Comparison of ENCODE assay signal across 16 cellular contexts in the genomic region with DNA sequence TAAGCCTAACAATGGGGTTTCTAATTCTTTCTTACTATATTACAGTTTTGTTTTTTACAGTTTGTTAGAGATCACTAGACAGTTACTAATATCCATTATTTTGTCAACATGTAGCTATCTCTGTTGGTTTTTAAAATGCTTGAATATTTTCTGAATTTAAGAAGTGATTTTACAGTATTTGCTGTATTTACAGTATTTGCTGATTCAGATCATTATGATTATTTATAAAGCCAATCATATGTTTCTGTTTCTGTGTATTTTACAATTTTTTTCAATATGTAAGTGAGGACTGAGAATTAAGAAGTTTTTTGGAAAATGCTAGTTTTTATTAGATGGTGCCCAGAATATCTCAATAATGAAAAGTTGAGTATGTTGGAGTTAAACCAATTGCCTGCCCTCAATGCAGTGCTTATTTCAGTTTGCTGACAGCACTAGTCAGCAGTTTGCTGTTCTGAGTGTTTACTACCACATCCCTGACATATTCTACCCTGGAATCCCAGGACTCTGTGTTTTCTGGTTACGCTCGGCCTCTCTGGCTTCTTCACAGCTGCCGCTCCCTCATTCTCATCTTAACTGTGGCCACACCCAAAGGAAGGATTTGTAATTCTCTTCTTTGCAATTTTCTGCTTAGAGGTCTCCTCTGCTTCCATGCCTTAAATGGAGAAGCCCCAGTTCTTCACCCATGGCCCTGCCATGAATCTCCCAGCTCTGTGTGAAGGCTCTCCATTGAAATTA.
DNase-seq lines count a peak whose midpoint lies in the region; ATAC-seq and TF ChIP-seq lines count a peak whose summit lies in the region.
"Had no signal": no experiment of that assay in that cellular context is flagged by ENCODE, and none has a peak within 500 bp of the region (broad histone marks: within the 10 kb centered on the region; RNA-seq: fewer than 3 reads in every experiment).

No MANE protein-coding gene starts in this region.

- 73 to 87% (median 75%) methylated on average over 3 of the region's 3 CpGs for WGBS in stomach, 5 donors

- H3K4me1 ChIP-seq in stomach: no peaks in the 10 kb centered on the region
- no peaks in the 10 kb centered on the region for H3K4me1 ChIP-seq in colonic mucosa

- TF ChIP-seq CTCF in CD14-positive monocyte (IDR thresholded peaks at IDR 0.05): no peak
- TF ChIP-seq CTCF in osteocyte (IDR thresholded peaks at IDR 0.05): no peak
- no peak for TF ChIP-seq CTCF in stomach (IDR thresholded peaks at IDR 0.05)
- TF ChIP-seq CTCF in colonic mucosa (IDR thresholded peaks at IDR 0.05): no peak

- no peaks in the 10 kb centered on the region for H3K27me3 Mint-ChIP-seq in CD14-positive monocyte (ENCODE audit: low read depth in 3 of 3)
- H3K27me3 Mint-ChIP-seq in osteocyte (ENCODE audit: unreplicated experiment): no peaks in the 10 kb centered on the region

- H3K27ac Mint-ChIP-seq in CD14-positive monocyte: peak overlapping the region; percentile 81 to 94 (median 87)
- peak overlapping the region; percentile 25 for H3K27ac Mint-ChIP-seq in osteocyte (ENCODE audit: unreplicated experiment)
- H3K27ac Mint-ChIP-seq: T-helper 2 cell treated with Interferon-gamma antibody and Interleukin-4, amounts not matched to agents 5 μg/mL and 100 μg/mL, for 36 hours had no signal

- H3K4me1 Mint-ChIP-seq in CD14-positive monocyte: peaks cover 87% of the 10 kb centered on the region
- peaks cover 23% of the 10 kb centered on the region for H3K4me1 Mint-ChIP-seq in osteocyte (ENCODE audit: unreplicated experiment)

- H3K27ac ChIP-seq in stomach (no peak overlapping the region), colonic mucosa (no peak overlapping the region)

- H3K4me3 ChIP-seq in stomach: no peak overlapping the region
- no peak overlapping the region for H3K4me3 ChIP-seq in colonic mucosa
- H3K4me3 ChIP-seq: spleen had no signal

- DNase-seq in CD14-positive monocyte (ENCODE audit: low spot score) (no peak), LHCN-M2 (ENCODE audit: low read depth) (peak; percentile 81), osteocyte (ENCODE audit: extremely low spot score, unreplicated experiment) (no peak), stomach (no peak), colonic mucosa (no peak)
- DNase-seq: activated CD4-positive, alpha-beta T cell treated with anti-CD3 and anti-CD28 coated beads, Interleukin-2, amount 10 ng/mL, durations not matched to agents 7 days and 5 days; activated T-cell treated with anti-CD3 and anti-CD28 coated beads, Interleukin-2, amount 50 U/mL, for 1 hour; amygdala; C1 segment of cervical spinal cord; dermis blood vessel endothelial cell; spleen had no signal

- H3K9me3 ChIP-seq in stomach: no peaks in the 10 kb centered on the region
- H3K9me3 ChIP-seq in colonic mucosa: no peaks in the 10 kb centered on the region

- H3K4me3 Mint-ChIP-seq in CD14-positive monocyte (peak overlapping the region in 1 of 2 donors; percentile 61), osteocyte (ENCODE audit: unreplicated experiment) (no peak overlapping the region)
- H3K4me3 Mint-ChIP-seq: activated CD4-positive, alpha-beta T cell treated with anti-CD3 and anti-CD28 coated beads, Interleukin-2, amount 10 ng/mL, durations not matched to agents 7 days and 5 days; T-helper 2 cell treated with Interferon-gamma antibody and Interleukin-4, amounts not matched to agents 5 μg/mL and 100 μg/mL, for 36 hours had no signal

- H3K27me3 ChIP-seq in stomach (no peaks in the 10 kb centered on the region), colonic mucosa (no peaks in the 10 kb centered on the region)
- H3K27me3 ChIP-seq: spleen had no signal

- ATAC-seq in esophagus mucosa (peak; percentile 73), HG02970 (IDR thresholded peaks at IDR 0.05; ENCODE audit: low FRiP score, unreplicated experiment) (no peak), GM19397 (IDR thresholded peaks at IDR 0.05; ENCODE audit: unreplicated experiment) (no peak)
- ATAC-seq: Right ventricle myocardium inferior had no signal

- TF ChIP-seq POLR2A in stomach (IDR thresholded peaks at IDR 0.05): no peak

- peaks cover 2 to 3% of the 10 kb centered on the region in 2 donors for H3K36me3 Mint-ChIP-seq in CD14-positive monocyte
- H3K36me3 Mint-ChIP-seq in osteocyte (ENCODE audit: unreplicated experiment): peaks cover 7% of the 10 kb centered on the region

- intact Hi-C loops in CD14-positive monocyte (cut with micrococcal nuclease): loop anchor here in 1 of 2 donors (5.0 kb wide), 1 partner anchor 67 kb away; a partner anchor contains a TSS
- intact Hi-C loops in stomach (cut with DNase I; ENCODE audit: low total_unique reads): no loop called here
- intact Hi-C loops in colonic mucosa (cut with DNase I): no loop called here

- no peak overlapping the region for H3K9ac ChIP-seq in colonic mucosa (ENCODE audit: low read depth in 2 of 2, low read length in 2 of 2)

- TF ChIP-seq EP300 in stomach (IDR thresholded peaks at IDR 0.05): no peak

- H3K9me3 Mint-ChIP-seq in CD14-positive monocyte (no peaks in the 10 kb centered on the region), osteocyte (ENCODE audit: unreplicated experiment) (peaks cover 8% of the 10 kb centered on the region)
- H3K9me3 Mint-ChIP-seq: activated CD4-positive, alpha-beta T cell treated with anti-CD3 and anti-CD28 coated beads, Interleukin-2, amount 10 ng/mL, durations not matched to agents 7 days and 5 days; T-helper 2 cell treated with Interferon-gamma antibody and Interleukin-4, amounts not matched to agents 5 μg/mL and 100 μg/mL, for 36 hours had no signal

- H3K36me3 ChIP-seq in stomach: no peaks in the 10 kb centered on the region
- H3K36me3 ChIP-seq in colonic mucosa: no peaks in the 10 kb centered on the region
- H3K36me3 ChIP-seq: spleen had no signal
